Comparison of ENCODE assay signal across 19 cellular contexts in the genomic region with DNA sequence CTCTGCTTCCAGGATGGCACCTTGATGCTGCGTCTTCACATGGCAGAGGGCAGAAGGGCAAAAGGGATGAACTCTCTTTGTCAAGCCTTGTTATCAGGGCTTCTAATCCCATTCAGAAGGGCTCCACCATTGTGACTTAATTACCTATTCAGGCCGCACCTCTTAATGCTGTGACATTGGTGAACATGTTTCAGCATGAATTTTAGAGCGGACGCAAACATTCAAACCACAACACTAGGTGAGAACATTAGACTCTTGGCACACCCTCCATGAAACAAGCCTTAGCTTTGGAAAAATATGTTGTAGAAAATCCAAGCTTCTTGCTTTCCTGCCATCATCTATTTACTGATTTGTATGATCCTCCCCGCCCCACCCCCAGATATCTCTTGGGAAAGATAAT. TPM values are rescaled to one million over a fixed set of nuclear protein-coding genes. Genes with fewer than 3 reads are reported as not detected.
"Had no signal": no experiment of that assay in that cellular context is flagged by ENCODE, and none has a peak within 500 bp of the region (broad histone marks: within the 10 kb centered on the region; RNA-seq: fewer than 3 reads in every experiment).

No MANE protein-coding gene starts in this region.

- H3K4me1 Mint-ChIP-seq: immature natural killer cell, nephron had no signal

- H3K27ac Mint-ChIP-seq: dendritic cell treated with granulocyte-macrophage colony-stimulating factor and Interleukin-4, amounts not matched to agents 40 ng/mL and 50 ng/mL, for 4 days; immature natural killer cell; nephron; progenitor cell of endocrine pancreas had no signal

- H3K36me3 Mint-ChIP-seq: immature natural killer cell had no signal

- DNase-seq: activated CD4-positive, alpha-beta T cell treated with anti-CD3 and anti-CD28 coated beads, Interleukin-2, amount 50 U/mL, for 4 hours; activated naive CD4-positive, alpha-beta T cell treated with Interleukin-2 at 50 U/mL for 16 hours; activated T-cell treated with anti-CD3 and anti-CD28 coated beads for 4 hours; anterior cingulate cortex; brain microvascular endothelial cell; cerebellar nuclear complex; effector memory CD4-positive, alpha-beta T cell; gastrocnemius medialis; heart left ventricle; immature natural killer cell; occipital lobe; stimulated activated CD4-positive, alpha-beta T cell treated with anti-CD3 and anti-CD28 coated beads, Interleukin-4, amount 100 ng/mL, for 24 hours; stimulated activated naive CD4-positive, alpha-beta T cell; T1000; transverse colon had no signal

- H3K27me3 Mint-ChIP-seq: progenitor cell of endocrine pancreas had no signal

- ATAC-seq: activated CD4-positive, CD25-positive, alpha-beta regulatory T cell treated with anti-CD3 and anti-CD28 coated beads, Interleukin-2, amount 50 U/mL, for 24 hours; gastrocnemius medialis; heart left ventricle had no signal

- H3K4me3 Mint-ChIP-seq: dendritic cell treated with granulocyte-macrophage colony-stimulating factor and Interleukin-4, amounts not matched to agents 40 ng/mL and 50 ng/mL, for 4 days; immature natural killer cell; nephron had no signal

- H3K9me3 Mint-ChIP-seq: dendritic cell treated with granulocyte-macrophage colony-stimulating factor and Interleukin-4, amounts not matched to agents 40 ng/mL and 50 ng/mL, for 4 days; immature natural killer cell; nephron had no signal

RNA-seq across cellular contexts. Expression of a gene that starts 17.9 kb away (rescaled TPM):
- total RNA-seq: gastrocnemius medialis, progenitor cell of endocrine pancreas, transverse colon had no signal
